ENCODE assay signal across 25 cellular contexts in genomic region chr5:145711417-145711816, GRCh38.
"Had no signal": no experiment of that assay in that cellular context is flagged by ENCODE, and none has a peak within 500 bp of the region (broad histone marks: within the 10 kb centered on the region; RNA-seq: fewer than 3 reads in every experiment).

No MANE protein-coding gene starts in this region.

- ATAC-seq: gastrocnemius medialis, heart right ventricle, left cardiac atrium, left lung, left ventricle myocardium superior, mucosa of descending colon had no signal

- DNase-seq: dermis blood vessel endothelial cell; dorsolateral prefrontal cortex; effector CD4-positive, alpha-beta T cell; effector memory CD4-positive, alpha-beta T cell; esophagus squamous epithelium; foreskin fibroblast; foreskin melanocyte; gastrocnemius medialis; glutamatergic neuron; head of caudate nucleus; heart right ventricle; hippocampal formation; left cardiac atrium; left lung; left ventricle myocardium superior; lower lobe of right lung; mesenchymal stem cell; mucosa of descending colon; naive B cell had no signal

- H3K27ac Mint-ChIP-seq: mesothelial cell of epicardium, naive B cell had no signal

- H3K27ac ChIP-seq: coronary artery, dorsolateral prefrontal cortex, esophagus squamous epithelium, gastrocnemius medialis, heart right ventricle, left lung, lower lobe of right lung had no signal

- H3K9me3 Mint-ChIP-seq: mesothelial cell of epicardium, naive B cell had no signal

- FAIRE-seq: colon, endothelial cell of umbilical vein, islet of Langerhans, keratinocyte had no signal

- H3K4me1 ChIP-seq: esophagus squamous epithelium, gastrocnemius medialis, heart right ventricle, left lung, lower lobe of right lung had no signal

- H3K27me3 ChIP-seq: dorsolateral prefrontal cortex, esophagus squamous epithelium, gastrocnemius medialis, heart right ventricle, left lung had no signal

- H3K9me3 ChIP-seq: esophagus squamous epithelium, gastrocnemius medialis, heart right ventricle, left lung, lower lobe of right lung, mucosa of descending colon had no signal

- H3K36me3 Mint-ChIP-seq: mesothelial cell of epicardium, naive B cell had no signal

- H3K36me3 ChIP-seq: esophagus squamous epithelium, gastrocnemius medialis, heart right ventricle, left lung, lower lobe of right lung had no signal

- H3K4me1 Mint-ChIP-seq: naive B cell had no signal

- H3K27me3 Mint-ChIP-seq: naive B cell had no signal

- H3K4me3 Mint-ChIP-seq: mesothelial cell of epicardium, naive B cell had no signal

- H3K4me3 ChIP-seq: coronary artery, dorsolateral prefrontal cortex, esophagus squamous epithelium, gastrocnemius medialis, heart right ventricle, left lung, lower lobe of right lung, mucosa of descending colon had no signal
